In genomic region chr5:180367300-180367699, GRCh38 we compare ENCODE assay signal across 19 cellular contexts. TPM values are rescaled to one million over a fixed set of nuclear protein-coding genes. Genes with fewer than 3 reads are reported as not detected.
DNase-seq lines count a peak whose midpoint lies in the region; ATAC-seq, FAIRE-seq and TF ChIP-seq lines count a peak whose summit lies in the region.
"Had no signal": no experiment of that assay in that cellular context is flagged by ENCODE, and none has a peak within 500 bp of the region (broad histone marks: within the 10 kb centered on the region; RNA-seq: fewer than 3 reads in every experiment).

No MANE protein-coding gene starts in this region.

- no peaks in the 10 kb centered on the region for H3K36me3 Mint-ChIP-seq in astrocyte (ENCODE audit: low read depth, unreplicated experiment)
- H3K36me3 Mint-ChIP-seq in stimulated activated effector memory CD8-positive, alpha-beta T cell treated with anti-CD3 and anti-CD28 coated beads, Interleukin-12 subunit alpha, Interleukin-12 subunit beta, amount 100 ng/mL, for 72 hours = peaks cover 6% of the 10 kb centered on the region

- FAIRE-seq in GM12891 (lab: Jason Lieb, UNC) = peak; percentile 35
- peak; percentile 90 for FAIRE-seq in astrocyte (lab: Jason Lieb, UNC)
- FAIRE-seq: D721Med had no signal

- TF ChIP-seq POLR2A in GM12891 (IDR thresholded peaks at IDR 0.05; ENCODE audit: low read depth, low read length) = no peak

- TF ChIP-seq CTCF in astrocyte (IDR thresholded peaks at IDR 0.05; ENCODE audit: insufficient read depth, low read depth, low read length) (no peak), RWPE1 (conservative IDR thresholded peaks at IDR 0.05; ENCODE audit: low read depth) (no peak)

- no peaks in the 10 kb centered on the region for H3K36me3 ChIP-seq in astrocyte (ENCODE audit: insufficient read depth, low read length)
- H3K36me3 ChIP-seq: SJCRH30 had no signal

- no peak overlapping the region for H2AFZ ChIP-seq in astrocyte (ENCODE audit: low read depth, low read length)

- CTCF ChIA-PET in RWPE1 (lab: Yijun Ruan, JAX) = no interaction called here

- H3K4me1 Mint-ChIP-seq in astrocyte (ENCODE audit: low read depth, unreplicated experiment) = no peaks in the 10 kb centered on the region
- H3K4me1 Mint-ChIP-seq in stimulated activated effector memory CD8-positive, alpha-beta T cell treated with anti-CD3 and anti-CD28 coated beads, Interleukin-12 subunit alpha, Interleukin-12 subunit beta, amount 100 ng/mL, for 72 hours = peaks cover 26% of the 10 kb centered on the region

- ATAC-seq in stimulated activated effector memory CD8-positive, alpha-beta T cell treated with anti-CD3 and anti-CD28 coated beads, Interleukin-12 subunit alpha, Interleukin-12 subunit beta, amount 100 ng/mL, for 72 hours = peak; percentile 92

- H3K27ac ChIP-seq in astrocyte (ENCODE audit: low read depth, low read length) (no peak overlapping the region), layer of hippocampus (ENCODE audit: low read depth, low read length) (peak overlapping the region; percentile 57), RWPE1 (no peak overlapping the region)
- H3K27ac ChIP-seq: KMS-11, SJCRH30 had no signal

- H3K79me2 ChIP-seq in astrocyte (ENCODE audit: insufficient read depth, low read length) = no peaks in the 10 kb centered on the region

- H3K4me1 ChIP-seq in astrocyte (ENCODE audit: insufficient read depth, low read length) = no peaks in the 10 kb centered on the region

- no peak for DNase-seq in GM12891 (ENCODE audit: insufficient read length, low spot score)
- no peak for DNase-seq in astrocyte (ENCODE audit: low read depth)
- peak; percentile 14 to 65 for DNase-seq in stimulated activated effector memory CD8-positive, alpha-beta T cell treated with anti-CD3 and anti-CD28 coated beads, Interleukin-12 subunit alpha, Interleukin-12 subunit beta, amount 100 ng/mL, for 72 hours (ENCODE audit: low spot score in 2 of 2)
- no peak for DNase-seq in RWPE1 (ENCODE audit: low spot score)
- DNase-seq in activated CD4-positive, alpha-beta T cell treated with anti-CD3 and anti-CD28 coated beads for 4 hours = no peak
- DNase-seq in NCI-H2107 (lab: John Stamatoyannopoulos, UW) = no peak
- DNase-seq: ACHN, AML-193, DMS79, GOT3, NCI-H1436, NCI-H2029, NCI-H2171 treated with DMSO at 0.1 percent for 48 hours, NCI-H446 treated with DMSO at 0.1 percent for 48 hours, RPMI8226, SJCRH30 had no signal

- H3K4me3 ChIP-seq in astrocyte (ENCODE audit: insufficient read depth, low read depth, low read length) = no peak overlapping the region
- H3K4me3 ChIP-seq: SJCRH30 had no signal

- POLR2A ChIA-PET in RWPE1 (lab: Yijun Ruan, JAX; ENCODE audit: low non-redundant PET) = no interaction called here

- no peak overlapping the region for H3K4me2 ChIP-seq in astrocyte (ENCODE audit: low read length)
- H3K4me2 ChIP-seq: KMS-11 had no signal

- peaks cover 6% of the 10 kb centered on the region for H3K27me3 Mint-ChIP-seq in astrocyte (ENCODE audit: low read depth, unreplicated experiment)

- H3K9ac ChIP-seq in astrocyte (ENCODE audit: low read length) = no peak overlapping the region
- H3K9ac ChIP-seq: KMS-11 had no signal

- H3K27ac Mint-ChIP-seq in astrocyte (ENCODE audit: unreplicated experiment) = no peak overlapping the region
- H3K27ac Mint-ChIP-seq in stimulated activated effector memory CD8-positive, alpha-beta T cell treated with anti-CD3 and anti-CD28 coated beads, Interleukin-12 subunit alpha, Interleukin-12 subunit beta, amount 100 ng/mL, for 72 hours = peak overlapping the region; percentile 49

- H3K9me3 ChIP-seq in astrocyte (ENCODE audit: insufficient read depth, low read depth, low read length) = no peaks in the 10 kb centered on the region
- H3K9me3 ChIP-seq: SJCRH30 had no signal

- H3K9me3 Mint-ChIP-seq in astrocyte (ENCODE audit: unreplicated experiment) = peaks cover 5% of the 10 kb centered on the region
- no peaks in the 10 kb centered on the region for H3K9me3 Mint-ChIP-seq in stimulated activated effector memory CD8-positive, alpha-beta T cell treated with anti-CD3 and anti-CD28 coated beads, Interleukin-12 subunit alpha, Interleukin-12 subunit beta, amount 100 ng/mL, for 72 hours

- no peaks in the 10 kb centered on the region for H3K27me3 ChIP-seq in astrocyte (ENCODE audit: insufficient read depth, low read length)
- H3K27me3 ChIP-seq in layer of hippocampus (ENCODE audit: control insufficient read depth, insufficient read depth, low read length) = no peaks in the 10 kb centered on the region
- H3K27me3 ChIP-seq: SJCRH30 had no signal

- H4K20me1 ChIP-seq in astrocyte (ENCODE audit: insufficient read depth, low read length) = no peaks in the 10 kb centered on the region

- H3K4me3 Mint-ChIP-seq in astrocyte (ENCODE audit: unreplicated experiment) = no peak overlapping the region
- H3K4me3 Mint-ChIP-seq in stimulated activated effector memory CD8-positive, alpha-beta T cell treated with anti-CD3 and anti-CD28 coated beads, Interleukin-12 subunit alpha, Interleukin-12 subunit beta, amount 100 ng/mL, for 72 hours = no peak overlapping the region

TF ChIP-seq in GM12891, 5 proteins besides CTCF, POLR2A, EP300 and RAD21:
- no peak for TF ChIP-seq PAX5 (IDR thresholded peaks at IDR 0.05; ENCODE audit: insufficient read depth, low read length, severe bottlenecking)
- TF ChIP-seq POLR2AphosphoS5 (IDR thresholded peaks at IDR 0.05; ENCODE audit: low read depth, low read length) = no peak
- no peak for TF ChIP-seq SPI1 (IDR thresholded peaks at IDR 0.05; ENCODE audit: low read depth, low read length)
- no peak for TF ChIP-seq POU2F2 (IDR thresholded peaks at IDR 0.05; ENCODE audit: low read depth, low read length)
- TF ChIP-seq TAF1 (IDR thresholded peaks at IDR 0.05; ENCODE audit: low read depth, low read length) = no peak
TF ChIP-seq in GM12891: peak in this region for 0.

RNA-seq across cellular contexts. Expression of gene GFPT2, which starts 14.2 kb away (rescaled TPM):
- polyA plus RNA-seq in GM12891 (2012; ENCODE audit: low read depth, missing spikeins) = 0.72 TPM
- total RNA-seq in astrocyte = 14.6 and 19.0 TPM in 2 replicates

Comparison
In these comparisons a context has a peak if more than half of its experiments do, and no peak if none do; other contexts are left out.
1. DNase-seq: peak in stimulated activated effector memory CD8-positive, alpha-beta T cell treated with anti-CD3 and anti-CD28 coated beads, Interleukin-12 subunit alpha, Interleukin-12 subunit beta, amount 100 ng/mL, for 72 hours (2 of 2); none in GM12891 (single experiment), astrocyte (single experiment), RWPE1 (single experiment), activated CD4-positive, alpha-beta T cell treated with anti-CD3 and anti-CD28 coated beads for 4 hours (0 of 2) and NCI-H2107 (single experiment).